Comparison of ENCODE assay signal across 8 cellular contexts in genomic region chr18:34787931-34788532, GRCh38.
A peak's percentile ranks its signal among the peaks of the same experiment; 100 is the strongest.
DNase-seq lines count a peak whose midpoint lies in the region; ATAC-seq and TF ChIP-seq lines count a peak whose summit lies in the region.

No MANE protein-coding gene starts in this region.

- CTCF ChIA-PET in A673 (lab: Charles Lee), result interaction anchor here (0.8 to 2.2 kb wide), 4 partner anchors 126 to 665 kb away, joined by 3 to 28 read pairs (median 4); no protein-coding TSS in a partner anchor

- H3K27ac ChIP-seq in A673 (ENCODE audit: low read depth, low read length, poor library complexity, severe bottlenecking) (no peak overlapping the region), lung (ENCODE audit: low read depth in 1 of 2, low read length in 1 of 2) (no peak overlapping the region)

- H3K4me3 Mint-ChIP-seq in type B pancreatic cell, result no peak overlapping the region

- H3K36me3 Mint-ChIP-seq in type B pancreatic cell, result no peaks in the 10 kb centered on the region

- H3K4me3 ChIP-seq in A673 (ENCODE audit: low read depth, low read length, poor library complexity, severe bottlenecking), result no peak overlapping the region
- no peak overlapping the region for H3K4me3 ChIP-seq in lung

- TF ChIP-seq CTCF in A673 (conservative IDR thresholded peaks at IDR 0.05; ENCODE audit: low read depth, low read length), result peak; percentile 77
- TF ChIP-seq CTCF in GM12872 (IDR thresholded peaks at IDR 0.05; ENCODE audit: insufficient read depth, low read depth, low read length), result peak; percentile 58
- peak; percentile 47 for TF ChIP-seq CTCF in lung (IDR thresholded peaks at IDR 0.05; ENCODE audit: control extremely low read depth, extremely low read depth)
- TF ChIP-seq CTCF in type B pancreatic cell (conservative IDR thresholded peaks at IDR 0.05), result peak; percentile 90

- in situ Hi-C loops in SK-MEL-5 (cut with HindIII; ENCODE audit: low pct_unique_long_range_greater_than_20kb, low sequenced_read_pairs), result no loop called here

- H3K4me1 ChIP-seq in A673 (ENCODE audit: insufficient read depth, low read length, poor library complexity, severe bottlenecking) (peaks cover 7% of the 10 kb centered on the region), lung (ENCODE audit: control insufficient read depth in 2 of 2, insufficient read depth in 2 of 2, low read length in 2 of 2) (no peaks in the 10 kb centered on the region)

- ATAC-seq in HG02610 (IDR thresholded peaks at IDR 0.05; ENCODE audit: unreplicated experiment) (peak; percentile 69), lung (ENCODE audit: insufficient read depth, low FRiP score) (no peak)

- H3K9me3 Mint-ChIP-seq in type B pancreatic cell, result peaks cover 2% of the 10 kb centered on the region

- H3K27me3 Mint-ChIP-seq in type B pancreatic cell, result no peaks in the 10 kb centered on the region

- H3K36me3 ChIP-seq in A673 (ENCODE audit: insufficient read depth, low read length, poor library complexity, severe bottlenecking), result no peaks in the 10 kb centered on the region
- no peaks in the 10 kb centered on the region for H3K36me3 ChIP-seq in lung (ENCODE audit: control insufficient read depth in 2 of 2, insufficient read depth in 2 of 2, low read length in 2 of 2)

- intact Hi-C loops in A673 (cut with micrococcal nuclease; ENCODE audit: unreplicated experiment), result loop anchor here (1.0 to 10.0 kb wide), 5 partner anchors 128 to 953 kb away; no protein-coding TSS in a partner anchor

- POLR2A ChIA-PET in A673 (lab: Charles Lee; ENCODE audit: low non-redundant PET), result interaction anchor here (0.5 kb wide), 1 partner anchor 83 kb away, joined by 3 read pairs; no protein-coding TSS in a partner anchor

- H3K27me3 ChIP-seq in A673 (replicated peaks; ENCODE audit: insufficient read depth, low read depth, low read length, poor library complexity) (no peaks in the 10 kb centered on the region), lung (ENCODE audit: control insufficient read depth, insufficient read depth) (no peaks in the 10 kb centered on the region)

- no peaks in the 10 kb centered on the region for H3K4me1 Mint-ChIP-seq in type B pancreatic cell (ENCODE audit: unreplicated experiment)

- no peak overlapping the region for H3K27ac Mint-ChIP-seq in type B pancreatic cell

- BruUV-seq in A673 (replicated peaks; lab: Mats Ljungman, UMichigan), result no TSS peak

- 12 to 15% methylated on average over 7 of the region's 7 CpGs for WGBS in lung, 2 donors

- DNase-seq in A673 (ENCODE audit: low spot score), result peak; percentile 80
- DNase-seq in NCI-H1105 treated with DMSO at 0.1 percent for 48 hours (lab: John Stamatoyannopoulos, UW), result peak; percentile 82
- DNase-seq in SK-MEL-5 (ENCODE audit: low read depth, low spot score), result peak; percentile 71
- DNase-seq in dermis microvascular lymphatic vessel endothelial cell (ENCODE audit: low read depth in 2 of 2), result peak; percentile 56 to 76
- DNase-seq in lung (ENCODE audit: low spot score), result peak; percentile 32
- no peak for DNase-seq in type B pancreatic cell (ENCODE audit: extremely low spot score, unreplicated experiment)

- H3K9me3 ChIP-seq in A673 (ENCODE audit: low read depth, low read length, poor library complexity, severe bottlenecking) (peaks cover 3% of the 10 kb centered on the region), lung (ENCODE audit: control insufficient read depth in 2 of 2, insufficient read depth in 1 of 2, low read length in 1 of 2) (no peaks in the 10 kb centered on the region)
